15 cellular contexts compared by ENCODE assay signal in genomic region chr1:222006715-222007114, GRCh38.
DNase-seq lines count a peak whose midpoint lies in the region; ATAC-seq and TF ChIP-seq lines count a peak whose summit lies in the region.
"Had no signal": no experiment of that assay in that cellular context is flagged by ENCODE, and none has a peak within 500 bp of the region (broad histone marks: within the 10 kb centered on the region; RNA-seq: fewer than 3 reads in every experiment).

No MANE protein-coding gene starts in this region.

- intact Hi-C loops in lower leg skin (cut with DNase I; ENCODE audit: low total_unique reads): no loop called here

- no peak overlapping the region for H3K4me2 ChIP-seq in Loucy (ENCODE audit: low read depth, low read length, poor library complexity, severe bottlenecking)

- peak overlapping the region; percentile 51; the same call in 1 of the 2 replicates for H2AFZ ChIP-seq in Loucy (ENCODE audit: low read length)

- ATAC-seq in stimulated activated memory B cell treated with anti-CD40 and anti-IgM and Interleukin-4, amounts not matched to agents 10 μg/mL and 1 μg/mL and 100 μg/mL, for 72 hours: no peak

- H3K4me3 ChIP-seq in Loucy (ENCODE audit: low read length, poor library complexity, severe bottlenecking): no peak overlapping the region
- no peak overlapping the region for H3K4me3 ChIP-seq in lower leg skin (ENCODE audit: low read depth, poor library complexity, severe bottlenecking)
- H3K4me3 ChIP-seq: GM23248 had no signal

- no peaks in the 10 kb centered on the region for H3K36me3 ChIP-seq in Loucy (ENCODE audit: insufficient read depth, low read length)

- H3K9me3 ChIP-seq in Loucy (ENCODE audit: insufficient read depth, low read depth, low read length): no peaks in the 10 kb centered on the region

- no peaks in the 10 kb centered on the region for H3K36me3 Mint-ChIP-seq in stimulated activated memory B cell treated with anti-CD40 and anti-IgM and Interleukin-4, amounts not matched to agents 10 μg/mL and 1 μg/mL and 100 μg/mL, for 72 hours

- H3K9me3 Mint-ChIP-seq in stimulated activated memory B cell treated with anti-CD40 and anti-IgM and Interleukin-4, amounts not matched to agents 10 μg/mL and 1 μg/mL and 100 μg/mL, for 72 hours: no peaks in the 10 kb centered on the region
- H3K9me3 Mint-ChIP-seq: CD4-positive, alpha-beta T cell; IgD-negative memory B cell had no signal

- peak overlapping the region; percentile 32 for H3K27ac Mint-ChIP-seq in stimulated activated memory B cell treated with anti-CD40 and anti-IgM and Interleukin-4, amounts not matched to agents 10 μg/mL and 1 μg/mL and 100 μg/mL, for 72 hours
- H3K27ac Mint-ChIP-seq: B cell; CD4-positive, alpha-beta T cell; IgD-negative memory B cell had no signal

- no peak for TF ChIP-seq POLR2A in lower leg skin (IDR thresholded peaks at IDR 0.05)

- DNase-seq in EH (ENCODE audit: low read depth): peak; percentile 30
- DNase-seq in kidney glomerular epithelial cell (lab: John Stamatoyannopoulos, UW): peak; percentile 20
- no peak for DNase-seq in HCEC 1CT
- no peak for DNase-seq in NCI-H748 treated with DMSO at 0.1 percent for 48 hours (lab: John Stamatoyannopoulos, UW)
- no peak for DNase-seq in lower leg skin (ENCODE audit: low spot score in 2 of 2)
- DNase-seq: C1 segment of cervical spinal cord; CD4-positive, alpha-beta T cell; DMS153; DND-41; GF-D8; GM23248 had no signal

- H3K4me3 Mint-ChIP-seq in stimulated activated memory B cell treated with anti-CD40 and anti-IgM and Interleukin-4, amounts not matched to agents 10 μg/mL and 1 μg/mL and 100 μg/mL, for 72 hours: no peak overlapping the region
- H3K4me3 Mint-ChIP-seq: B cell; CD4-positive, alpha-beta T cell; IgD-negative memory B cell had no signal

- TF ChIP-seq CTCF in Loucy (conservative IDR thresholded peaks at IDR 0.05; ENCODE audit: low read length): no peak
- no peak for TF ChIP-seq CTCF in lower leg skin (IDR thresholded peaks at IDR 0.05)

- H3K9ac ChIP-seq in Loucy (ENCODE audit: low read depth, low read length, poor library complexity, severe bottlenecking): no peak overlapping the region
- H3K9ac ChIP-seq: GM23248 had no signal

- peaks cover 6% of the 10 kb centered on the region for H3K4me1 Mint-ChIP-seq in stimulated activated memory B cell treated with anti-CD40 and anti-IgM and Interleukin-4, amounts not matched to agents 10 μg/mL and 1 μg/mL and 100 μg/mL, for 72 hours
- H3K4me1 Mint-ChIP-seq: B cell had no signal

- H4K20me1 ChIP-seq in Loucy (ENCODE audit: insufficient read depth, low read length, poor library complexity, severe bottlenecking): no peaks in the 10 kb centered on the region

- H3F3A ChIP-seq in Loucy (ENCODE audit: low read depth): no peaks in the 10 kb centered on the region

- no peaks in the 10 kb centered on the region for H3K79me2 ChIP-seq in Loucy (ENCODE audit: insufficient read depth, low read length)

- no peaks in the 10 kb centered on the region for H3K27me3 Mint-ChIP-seq in stimulated activated memory B cell treated with anti-CD40 and anti-IgM and Interleukin-4, amounts not matched to agents 10 μg/mL and 1 μg/mL and 100 μg/mL, for 72 hours
- H3K27me3 Mint-ChIP-seq: B cell, IgD-negative memory B cell had no signal

- no peaks in the 10 kb centered on the region for H3K4me1 ChIP-seq in Loucy (ENCODE audit: insufficient read depth, low read length, poor library complexity, severe bottlenecking)

- H3K9me2 ChIP-seq in Loucy (replicated peaks; ENCODE audit: low read depth, low read length): no peaks in the 10 kb centered on the region

- no peaks in the 10 kb centered on the region for H3K27me3 ChIP-seq in Loucy (ENCODE audit: insufficient read depth, low read length, poor library complexity, severe bottlenecking)

Comparison
In these comparisons a context has a peak if more than half of its experiments do, and no peak if none do; other contexts are left out.
1. DNase-seq: peak in EH (single experiment) and kidney glomerular epithelial cell (single experiment); none in HCEC 1CT (single experiment), NCI-H748 treated with DMSO at 0.1 percent for 48 hours (single experiment) and lower leg skin (0 of 2).